ENCODE assay signal across 20 cellular contexts in genomic region chr17:8421571-8421970, GRCh38. TPM values are rescaled to one million over a fixed set of nuclear protein-coding genes. Genes with fewer than 3 reads are reported as not detected.
DNase-seq lines count a peak whose midpoint lies in the region; FAIRE-seq and TF ChIP-seq lines count a peak whose summit lies in the region.
"Had no signal": no experiment of that assay in that cellular context is flagged by ENCODE, and none has a peak within 500 bp of the region (broad histone marks: within the 10 kb centered on the region; RNA-seq: fewer than 3 reads in every experiment).

No MANE protein-coding gene starts in this region.

- H2BK120ac ChIP-seq in neuronal stem cell (ENCODE audit: low read depth, low read length) = no peak overlapping the region

- H3K4ac ChIP-seq in neuronal stem cell (ENCODE audit: low read length) = no peak overlapping the region

- H2AFZ ChIP-seq in neuronal stem cell (ENCODE audit: low read length) = no peak overlapping the region

- H3K79me1 ChIP-seq in neuronal stem cell (ENCODE audit: low read depth, low read length) = no peaks in the 10 kb centered on the region

- no peak overlapping the region for H2BK15ac ChIP-seq in neuronal stem cell (ENCODE audit: low read length)

- DNase-seq in HTR-8/SVneo (ENCODE audit: insufficient read length, low spot score) (no peak), bronchial epithelial cell (ENCODE audit: low read depth) (peak; percentile 67), kidney tubule cell (ENCODE audit: low spot score) (peak; percentile 57), putamen (ENCODE audit: low spot score) (no peak), neuronal stem cell (ENCODE audit: low spot score) (no peak)
- DNase-seq in activated T-cell treated with anti-CD3 and anti-CD28 coated beads, Interleukin-2, amount 50 U/mL, for 48 hours = no peak
- DNase-seq: activated T-cell treated with anti-CD3 and anti-CD28 coated beads, Interleukin-2, amount 50 U/mL, for 4 hours; NCI-H1694 treated with DMSO at 0.1 percent for 48 hours; NCI-H226; nephron progenitor cell; Peyer's patch; psoas muscle; SK-N-SH had no signal

- H3K36me3 ChIP-seq in bronchial epithelial cell (ENCODE audit: control insufficient read depth, insufficient read depth, low read length) = no peaks in the 10 kb centered on the region
- no peaks in the 10 kb centered on the region for H3K36me3 ChIP-seq in subcutaneous abdominal adipose tissue (ENCODE audit: control insufficient read depth in 5 of 5, insufficient read depth in 5 of 5, low read length in 5 of 5)
- no peaks in the 10 kb centered on the region for H3K36me3 ChIP-seq in neuronal stem cell (replicated peaks in 1 of 2; ENCODE audit: control insufficient read depth in 2 of 2, insufficient read depth in 2 of 2, low read length in 2 of 2)
- H3K36me3 ChIP-seq: gastroesophageal sphincter, Peyer's patch had no signal

- H3K9ac ChIP-seq in subcutaneous abdominal adipose tissue (ENCODE audit: low read length in 5 of 5) = no peak overlapping the region
- no peak overlapping the region for H3K9ac ChIP-seq in neuronal stem cell (ENCODE audit: low read depth, low read length, poor library complexity)
- H3K9ac ChIP-seq: SK-N-SH had no signal

- H3K27ac ChIP-seq in subcutaneous abdominal adipose tissue (ENCODE audit: low read depth, low read length) (peak overlapping the region; percentile 82), neuronal stem cell (replicated peaks; ENCODE audit: low read length) (no peak overlapping the region)
- H3K27ac ChIP-seq: psoas muscle had no signal

- H4K8ac ChIP-seq in neuronal stem cell (ENCODE audit: low read depth, low read length) = no peak overlapping the region

- H3K27me3 ChIP-seq in bronchial epithelial cell (ENCODE audit: control insufficient read depth, insufficient read depth, low read length) = no peaks in the 10 kb centered on the region
- H3K27me3 ChIP-seq in subcutaneous abdominal adipose tissue (ENCODE audit: control insufficient read depth in 5 of 5, insufficient read depth in 4 of 5, low read length in 5 of 5) = no peaks in the 10 kb centered on the region
- peaks cover 0 to 25% (median 0%) of the 10 kb centered on the region in 3 experiments for H3K27me3 ChIP-seq in neuronal stem cell (ENCODE audit: control insufficient read depth in 3 of 3, insufficient read depth in 3 of 3, low read depth in 1 of 3, low read length in 3 of 3)
- H3K27me3 ChIP-seq: gastroesophageal sphincter, Peyer's patch had no signal

- FAIRE-seq in HTR-8/SVneo (lab: Jason Lieb, UNC) (peak; percentile 40), bronchial epithelial cell (lab: Jason Lieb, UNC) (peak; percentile 32)
- FAIRE-seq: astrocyte, D721Med, endometrium had no signal

- H2BK5ac ChIP-seq in neuronal stem cell (ENCODE audit: low read length) = no peak overlapping the region

- H3K14ac ChIP-seq in neuronal stem cell (ENCODE audit: low read length) = no peak overlapping the region

- no peaks in the 10 kb centered on the region for H3K9me3 ChIP-seq in subcutaneous abdominal adipose tissue (ENCODE audit: control insufficient read depth in 5 of 5, low read length in 5 of 5)
- H3K9me3 ChIP-seq in neuronal stem cell (replicated peaks in 1 of 2; ENCODE audit: control insufficient read depth in 2 of 2, insufficient read depth in 1 of 2, low read depth in 1 of 2, low read length in 2 of 2) = peaks cover 0 to 2% of the 10 kb centered on the region in 2 donors
- H3K9me3 ChIP-seq: gastroesophageal sphincter, Peyer's patch, psoas muscle, SK-N-SH had no signal

- no CpG with 5 or more reads among the region's 3 CpGs for WGBS in neuronal stem cell (ENCODE audit: extremely low coverage in 2 of 2, insufficient read length in 2 of 2, insufficient replicate concordance in 1 of 2), 2 donors

- peaks cover 8 to 29% (median 26%) of the 10 kb centered on the region in 5 donors for H3K4me1 ChIP-seq in subcutaneous abdominal adipose tissue (ENCODE audit: control insufficient read depth in 5 of 5, insufficient read depth in 5 of 5, low read length in 5 of 5)
- H3K4me1 ChIP-seq in neuronal stem cell (ENCODE audit: control insufficient read depth in 2 of 2, insufficient read depth in 1 of 2, low read depth in 1 of 2, low read length in 2 of 2) = peaks cover 0 to 4% of the 10 kb centered on the region in 2 donors
- H3K4me1 ChIP-seq: psoas muscle had no signal

- H2BK12ac ChIP-seq in neuronal stem cell (ENCODE audit: low read length) = no peak overlapping the region

- H3K23ac ChIP-seq in neuronal stem cell (ENCODE audit: low read depth, low read length, poor library complexity) = no peak overlapping the region

- H3K4me3 ChIP-seq in bronchial epithelial cell (ENCODE audit: low read depth, low read length) = no peak overlapping the region
- peak overlapping the region in 2 of 5 donors; percentile 25 to 29 for H3K4me3 ChIP-seq in subcutaneous abdominal adipose tissue (ENCODE audit: low read depth in 1 of 5, low read length in 5 of 5)
- no peak overlapping the region for H3K4me3 ChIP-seq in neuronal stem cell (ENCODE audit: low read length in 2 of 2)
- H3K4me3 ChIP-seq: gastroesophageal sphincter, Peyer's patch, psoas muscle had no signal

- no peak overlapping the region for H3K4me2 ChIP-seq in neuronal stem cell (ENCODE audit: insufficient read depth, low read length, poor library complexity, severe bottlenecking)
- H3K4me2 ChIP-seq: SK-N-SH had no signal

- H4K91ac ChIP-seq in neuronal stem cell (ENCODE audit: low read depth, low read length, poor library complexity) = no peak overlapping the region

- no peak overlapping the region for H3K18ac ChIP-seq in neuronal stem cell (ENCODE audit: low read length)

- no peak overlapping the region for H2AK5ac ChIP-seq in neuronal stem cell (ENCODE audit: low read depth, low read length)

- TF ChIP-seq CTCF in bronchial epithelial cell (IDR thresholded peaks at IDR 0.05; ENCODE audit: insufficient read depth, low read length, severe bottlenecking) = no peak

RNA-seq across cellular contexts. Expression of gene NDEL1, which starts 14.1 kb away (rescaled TPM):
- total RNA-seq in bronchial epithelial cell = 47.1 and 52.6 TPM in 2 replicates
- 27.9 TPM for polyA plus RNA-seq in neuronal stem cell (2013, experiment 1 of 2)
- 26.7 TPM for polyA plus RNA-seq in neuronal stem cell (2013, experiment 2 of 2)

RNA-seq across cellular contexts. Expression of gene RNF222, which starts 23.9 kb away (rescaled TPM):
- under 0.01 and 0.38 TPM in 2 replicates for total RNA-seq in bronchial epithelial cell
- not detected for polyA plus RNA-seq in neuronal stem cell (2013, experiment 1 of 2)
- polyA plus RNA-seq in neuronal stem cell (2013, experiment 2 of 2) = not detected
- total RNA-seq: astrocyte, B cell, kidney epithelial cell, Peyer's patch, psoas muscle had no signal
- polyA plus RNA-seq: psoas muscle, SK-N-SH had no signal

RNA-seq across cellular contexts. Expression of gene RPL26, which starts 38.6 kb away (rescaled TPM):
- 6,352 and 10,136 TPM in 2 replicates for total RNA-seq in bronchial epithelial cell
- 7,258 TPM for polyA plus RNA-seq in neuronal stem cell (2013, experiment 1 of 2)
- 7,381 TPM for polyA plus RNA-seq in neuronal stem cell (2013, experiment 2 of 2)

Comparison
In these comparisons a context has a peak if more than half of its experiments do, and no peak if none do; other contexts are left out.
1. DNase-seq: peak in bronchial epithelial cell (single experiment) and kidney tubule cell (single experiment); none in HTR-8/SVneo (single experiment), activated T-cell treated with anti-CD3 and anti-CD28 coated beads, Interleukin-2, amount 50 U/mL, for 48 hours (0 of 2), putamen (single experiment) and neuronal stem cell (single experiment).